2 cellular contexts compared by ENCODE assay signal in the genomic region with DNA sequence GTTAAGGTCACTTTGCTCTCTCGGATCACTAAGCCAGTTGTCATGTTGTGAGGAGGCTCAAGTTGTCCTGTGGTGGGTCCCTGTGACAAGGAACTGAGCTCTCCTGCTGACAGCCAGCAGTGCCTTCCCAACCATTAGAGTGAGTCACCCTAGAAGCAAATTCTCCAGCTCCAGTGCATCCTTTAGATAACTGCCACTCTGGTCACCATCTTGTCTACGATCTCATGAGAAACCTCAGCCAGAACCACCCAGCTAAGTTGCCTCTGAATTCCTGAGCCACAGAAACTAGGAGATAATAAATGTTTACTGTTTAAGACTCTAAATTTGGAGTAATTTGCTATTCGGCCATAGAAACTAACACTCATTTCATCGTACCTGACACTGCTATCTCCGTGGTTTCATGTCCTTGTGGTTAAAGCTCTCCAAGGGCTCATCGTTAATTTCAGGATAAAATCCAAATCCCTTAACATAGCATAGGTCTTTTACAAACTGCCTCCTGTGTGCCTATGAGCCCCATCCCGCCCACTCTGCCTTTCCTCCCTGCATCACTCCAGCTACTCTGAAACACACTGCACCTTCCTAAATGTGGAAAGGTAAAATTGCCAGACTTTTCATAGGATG.
TF ChIP-seq lines count a peak whose summit lies in the region.

No MANE protein-coding gene starts in this region.

TF ChIP-seq in A549, 52 proteins besides CTCF, POLR2A, EP300 and RAD21:
- TF ChIP-seq CHD4 (IDR thresholded peaks at IDR 0.05; ENCODE audit: borderline replicate concordance) = no peak
- TF ChIP-seq FOXS1 (CRISPR knock-in tag; IDR thresholded peaks at IDR 0.05) = no peak
- TF ChIP-seq EHF (CRISPR knock-in tag; IDR thresholded peaks at IDR 0.05) = no peak
- no peak for TF ChIP-seq MAZ (IDR thresholded peaks at IDR 0.05; ENCODE audit: borderline replicate concordance, low read depth, low read length)
- TF ChIP-seq CEBPB (IDR thresholded peaks at IDR 0.05) = no peak
- TF ChIP-seq NFE2L2 (conservative IDR thresholded peaks at IDR 0.05; ENCODE audit: low read length) = no peak
- TF ChIP-seq, protein P1, sequence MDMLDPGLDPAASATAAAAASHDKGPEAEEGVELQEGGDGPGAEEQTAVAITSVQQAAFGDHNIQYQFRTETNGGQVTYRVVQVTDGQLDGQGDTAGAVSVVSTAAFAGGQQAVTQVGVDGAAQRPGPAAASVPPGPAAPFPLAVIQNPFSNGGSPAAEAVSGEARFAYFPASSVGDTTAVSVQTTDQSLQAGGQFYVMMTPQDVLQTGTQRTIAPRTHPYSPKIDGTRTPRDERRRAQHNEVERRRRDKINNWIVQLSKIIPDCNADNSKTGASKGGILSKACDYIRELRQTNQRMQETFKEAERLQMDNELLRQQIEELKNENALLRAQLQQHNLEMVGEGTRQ (IDR thresholded peaks at IDR 0.05) = no peak
- TF ChIP-seq RNF2 (IDR thresholded peaks at IDR 0.05; ENCODE audit: borderline replicate concordance, low read depth) = no peak
- TF ChIP-seq HEYL (CRISPR knock-in tag; IDR thresholded peaks at IDR 0.05) = no peak
- TF ChIP-seq KDM5A (IDR thresholded peaks at IDR 0.05) = no peak
- TF ChIP-seq, protein P2, sequence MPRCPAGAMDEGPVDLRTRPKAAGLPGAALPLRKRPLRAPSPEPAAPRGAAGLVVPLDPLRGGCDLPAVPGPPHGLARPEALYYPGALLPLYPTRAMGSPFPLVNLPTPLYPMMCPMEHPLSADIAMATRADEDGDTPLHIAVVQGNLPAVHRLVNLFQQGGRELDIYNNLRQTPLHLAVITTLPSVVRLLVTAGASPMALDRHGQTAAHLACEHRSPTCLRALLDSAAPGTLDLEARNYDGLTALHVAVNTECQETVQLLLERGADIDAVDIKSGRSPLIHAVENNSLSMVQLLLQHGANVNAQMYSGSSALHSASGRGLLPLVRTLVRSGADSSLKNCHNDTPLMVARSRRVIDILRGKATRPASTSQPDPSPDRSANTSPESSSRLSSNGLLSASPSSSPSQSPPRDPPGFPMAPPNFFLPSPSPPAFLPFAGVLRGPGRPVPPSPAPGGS (IDR thresholded peaks at IDR 0.05) = no peak
- TF ChIP-seq, protein P3, sequence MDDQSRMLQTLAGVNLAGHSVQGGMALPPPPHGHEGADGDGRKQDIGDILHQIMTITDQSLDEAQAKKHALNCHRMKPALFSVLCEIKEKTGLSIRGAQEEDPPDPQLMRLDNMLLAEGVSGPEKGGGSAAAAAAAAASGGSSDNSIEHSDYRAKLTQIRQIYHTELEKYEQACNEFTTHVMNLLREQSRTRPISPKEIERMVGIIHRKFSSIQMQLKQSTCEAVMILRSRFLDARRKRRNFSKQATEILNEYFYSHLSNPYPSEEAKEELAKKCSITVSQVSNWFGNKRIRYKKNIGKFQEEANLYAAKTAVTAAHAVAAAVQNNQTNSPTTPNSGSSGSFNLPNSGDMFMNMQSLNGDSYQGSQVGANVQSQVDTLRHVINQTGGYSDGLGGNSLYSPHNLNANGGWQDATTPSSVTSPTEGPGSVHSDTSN (IDR thresholded peaks at IDR 0.05) = no peak

TF ChIP-seq in K562, 482 proteins besides CTCF, POLR2A, EP300 and RAD21 (continues in another document):
- TF ChIP-seq CBFA2T2 (conservative IDR thresholded peaks at IDR 0.05) (peak; percentile 83), ZNF133 (CRISPR knock-in tag; IDR thresholded peaks at IDR 0.05) (no peak), KLF10 (CRISPR knock-in tag; IDR thresholded peaks at IDR 0.05) (no peak), MCM2 (IDR thresholded peaks at IDR 0.05; ENCODE audit: low read depth) (no peak), YY1 (IDR thresholded peaks at IDR 0.05; ENCODE audit: borderline replicate concordance in 1 of 3, control insufficient read depth in 1 of 3, extremely low read depth in 1 of 3, insufficient read depth in 3 of 3, insufficient read length in 1 of 3, insufficient replicate concordance in 2 of 3, low read depth in 1 of 3, low read length in 2 of 3) (peak in 1 of 3 experiments; percentile 55), PHB2 (IDR thresholded peaks at IDR 0.05; ENCODE audit: low read depth) (no peak), GATA2 (CRISPR knock-in tag; IDR thresholded peaks at IDR 0.05) (peak; percentile 91), ZNF79 (CRISPR knock-in tag; IDR thresholded peaks at IDR 0.05; ENCODE audit: low read depth) (no peak), NR3C1 (CRISPR knock-in tag; IDR thresholded peaks at IDR 0.05) (no peak), ZNF76 (CRISPR knock-in tag; IDR thresholded peaks at IDR 0.05; ENCODE audit: borderline replicate concordance) (no peak), ZKSCAN1 (IDR thresholded peaks at IDR 0.05; ENCODE audit: low read depth, low read length) (no peak), NR2C2 (CRISPR knock-in tag; IDR thresholded peaks at IDR 0.05) (no peak), NR2C2 (tag; IDR thresholded peaks at IDR 0.05) (no peak), ZNF354B (CRISPR knock-in tag; IDR thresholded peaks at IDR 0.05) (no peak), MYBL2 (IDR thresholded peaks at IDR 0.05; ENCODE audit: low read depth) (no peak), MYBL2 (CRISPR knock-in tag; IDR thresholded peaks at IDR 0.05; ENCODE audit: borderline replicate concordance) (no peak), CCAR2 (IDR thresholded peaks at IDR 0.05; ENCODE audit: low read depth, low read length) (no peak), CTBP1 (IDR thresholded peaks at IDR 0.05; ENCODE audit: borderline replicate concordance) (peak; percentile 92), SRSF9 (IDR thresholded peaks at IDR 0.05; ENCODE audit: borderline replicate concordance, low read depth, low read length) (no peak), GTF2A2 (tag; IDR thresholded peaks at IDR 0.05) (no peak), HSF4 (CRISPR knock-in tag; IDR thresholded peaks at IDR 0.05; ENCODE audit: borderline replicate concordance) (no peak), PRPF4 (IDR thresholded peaks at IDR 0.05; ENCODE audit: insufficient read depth, low read depth, low read length, poor library complexity, severe bottlenecking) (no peak), CCNT2 (IDR thresholded peaks at IDR 0.05; ENCODE audit: borderline replicate concordance, extremely low read depth, insufficient read length, low read depth, low read length) (peak; percentile 67), ZNF311 (CRISPR knock-in tag; IDR thresholded peaks at IDR 0.05) (no peak), TEAD2 (tag; IDR thresholded peaks at IDR 0.05) (no peak), PPARD (CRISPR knock-in tag; IDR thresholded peaks at IDR 0.05) (no peak), ESRRA (IDR thresholded peaks at IDR 0.05; ENCODE audit: borderline replicate concordance, low read depth) (peak; percentile 88; the same call in 1 of the 2 replicates), ELF1 (tag; IDR thresholded peaks at IDR 0.05) (no peak), JUN (IDR thresholded peaks at IDR 0.05; ENCODE audit: borderline replicate concordance, low read depth, low read length) (peak; percentile 62; the same call in 1 of the 2 replicates), JUN (CRISPR knock-in tag; IDR thresholded peaks at IDR 0.05; ENCODE audit: borderline replicate concordance) (no peak), NCOA6 (IDR thresholded peaks at IDR 0.05) (no peak), CREB1 (IDR thresholded peaks at IDR 0.05) (peak; percentile 45; the same call in 1 of the 2 replicates), CREB1 (CRISPR knock-in tag; IDR thresholded peaks at IDR 0.05) (no peak), POU5F1 (IDR thresholded peaks at IDR 0.05; ENCODE audit: borderline replicate concordance, low read depth, low read length, partially characterized antibody) (no peak), PML (IDR thresholded peaks at IDR 0.05; ENCODE audit: low read length) (peak; percentile 38; the same call in 1 of the 2 replicates)
- TF ChIP-seq, protein P4, sequence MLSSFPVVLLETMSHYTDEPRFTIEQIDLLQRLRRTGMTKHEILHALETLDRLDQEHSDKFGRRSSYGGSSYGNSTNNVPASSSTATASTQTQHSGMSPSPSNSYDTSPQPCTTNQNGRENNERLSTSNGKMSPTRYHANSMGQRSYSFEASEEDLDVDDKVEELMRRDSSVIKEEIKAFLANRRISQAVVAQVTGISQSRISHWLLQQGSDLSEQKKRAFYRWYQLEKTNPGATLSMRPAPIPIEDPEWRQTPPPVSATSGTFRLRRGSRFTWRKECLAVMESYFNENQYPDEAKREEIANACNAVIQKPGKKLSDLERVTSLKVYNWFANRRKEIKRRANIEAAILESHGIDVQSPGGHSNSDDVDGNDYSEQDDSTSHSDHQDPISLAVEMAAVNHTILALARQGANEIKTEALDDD (IDR thresholded peaks at IDR 0.05) = peak; percentile 82
- TF ChIP-seq, protein P5, sequence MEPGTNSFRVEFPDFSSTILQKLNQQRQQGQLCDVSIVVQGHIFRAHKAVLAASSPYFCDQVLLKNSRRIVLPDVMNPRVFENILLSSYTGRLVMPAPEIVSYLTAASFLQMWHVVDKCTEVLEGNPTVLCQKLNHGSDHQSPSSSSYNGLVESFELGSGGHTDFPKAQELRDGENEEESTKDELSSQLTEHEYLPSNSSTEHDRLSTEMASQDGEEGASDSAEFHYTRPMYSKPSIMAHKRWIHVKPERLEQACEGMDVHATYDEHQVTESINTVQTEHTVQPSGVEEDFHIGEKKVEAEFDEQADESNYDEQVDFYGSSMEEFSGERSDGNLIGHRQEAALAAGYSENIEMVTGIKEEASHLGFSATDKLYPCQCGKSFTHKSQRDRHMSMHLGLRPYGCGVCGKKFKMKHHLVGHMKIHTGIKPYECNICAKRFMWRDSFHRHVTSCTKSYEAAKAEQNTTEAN (CRISPR knock-in tag; IDR thresholded peaks at IDR 0.05) = no peak
- TF ChIP-seq, protein P6, sequence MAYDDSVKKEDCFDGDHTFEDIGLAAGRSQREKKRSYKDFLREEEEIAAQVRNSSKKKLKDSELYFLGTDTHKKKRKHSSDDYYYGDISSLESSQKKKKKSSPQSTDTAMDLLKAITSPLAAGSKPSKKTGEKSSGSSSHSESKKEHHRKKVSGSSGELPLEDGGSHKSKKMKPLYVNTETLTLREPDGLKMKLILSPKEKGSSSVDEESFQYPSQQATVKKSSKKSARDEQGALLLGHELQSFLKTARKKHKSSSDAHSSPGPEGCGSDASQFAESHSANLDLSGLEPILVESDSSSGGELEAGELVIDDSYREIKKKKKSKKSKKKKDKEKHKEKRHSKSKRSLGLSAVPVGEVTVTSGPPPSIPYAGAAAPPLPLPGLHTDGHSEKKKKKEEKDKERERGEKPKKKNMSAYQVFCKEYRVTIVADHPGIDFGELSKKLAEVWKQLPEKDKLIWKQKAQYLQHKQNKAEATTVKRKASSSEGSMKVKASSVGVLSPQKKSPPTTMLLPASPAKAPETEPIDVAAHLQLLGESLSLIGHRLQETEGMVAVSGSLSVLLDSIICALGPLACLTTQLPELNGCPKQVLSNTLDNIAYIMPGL (CRISPR knock-in tag; IDR thresholded peaks at IDR 0.05) = no peak
- TF ChIP-seq, protein P7, sequence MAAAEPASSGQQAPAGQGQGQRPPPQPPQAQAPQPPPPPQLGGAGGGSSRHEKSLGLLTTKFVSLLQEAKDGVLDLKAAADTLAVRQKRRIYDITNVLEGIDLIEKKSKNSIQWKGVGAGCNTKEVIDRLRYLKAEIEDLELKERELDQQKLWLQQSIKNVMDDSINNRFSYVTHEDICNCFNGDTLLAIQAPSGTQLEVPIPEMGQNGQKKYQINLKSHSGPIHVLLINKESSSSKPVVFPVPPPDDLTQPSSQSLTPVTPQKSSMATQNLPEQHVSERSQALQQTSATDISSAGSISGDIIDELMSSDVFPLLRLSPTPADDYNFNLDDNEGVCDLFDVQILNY (CRISPR knock-in tag; IDR thresholded peaks at IDR 0.05) = no peak
- TF ChIP-seq, protein P8, sequence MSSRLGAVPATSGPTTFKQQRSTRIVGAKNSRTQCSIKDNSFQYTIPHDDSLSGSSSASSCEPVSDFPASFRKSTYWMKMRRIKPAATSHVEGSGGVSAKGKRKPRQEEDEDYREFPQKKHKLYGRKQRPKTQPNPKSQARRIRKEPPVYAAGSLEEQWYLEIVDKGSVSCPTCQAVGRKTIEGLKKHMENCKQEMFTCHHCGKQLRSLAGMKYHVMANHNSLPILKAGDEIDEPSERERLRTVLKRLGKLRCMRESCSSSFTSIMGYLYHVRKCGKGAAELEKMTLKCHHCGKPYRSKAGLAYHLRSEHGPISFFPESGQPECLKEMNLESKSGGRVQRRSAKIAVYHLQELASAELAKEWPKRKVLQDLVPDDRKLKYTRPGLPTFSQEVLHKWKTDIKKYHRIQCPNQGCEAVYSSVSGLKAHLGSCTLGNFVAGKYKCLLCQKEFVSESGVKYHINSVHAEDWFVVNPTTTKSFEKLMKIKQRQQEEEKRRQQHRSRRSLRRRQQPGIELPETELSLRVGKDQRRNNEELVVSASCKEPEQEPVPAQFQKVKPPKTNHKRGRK (tag; IDR thresholded peaks at IDR 0.05) = no peak
- TF ChIP-seq, protein P9, sequence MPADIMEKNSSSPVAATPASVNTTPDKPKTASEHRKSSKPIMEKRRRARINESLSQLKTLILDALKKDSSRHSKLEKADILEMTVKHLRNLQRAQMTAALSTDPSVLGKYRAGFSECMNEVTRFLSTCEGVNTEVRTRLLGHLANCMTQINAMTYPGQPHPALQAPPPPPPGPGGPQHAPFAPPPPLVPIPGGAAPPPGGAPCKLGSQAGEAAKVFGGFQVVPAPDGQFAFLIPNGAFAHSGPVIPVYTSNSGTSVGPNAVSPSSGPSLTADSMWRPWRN (IDR thresholded peaks at IDR 0.05; ENCODE audit: low read depth) = no peak
- TF ChIP-seq, protein P10, sequence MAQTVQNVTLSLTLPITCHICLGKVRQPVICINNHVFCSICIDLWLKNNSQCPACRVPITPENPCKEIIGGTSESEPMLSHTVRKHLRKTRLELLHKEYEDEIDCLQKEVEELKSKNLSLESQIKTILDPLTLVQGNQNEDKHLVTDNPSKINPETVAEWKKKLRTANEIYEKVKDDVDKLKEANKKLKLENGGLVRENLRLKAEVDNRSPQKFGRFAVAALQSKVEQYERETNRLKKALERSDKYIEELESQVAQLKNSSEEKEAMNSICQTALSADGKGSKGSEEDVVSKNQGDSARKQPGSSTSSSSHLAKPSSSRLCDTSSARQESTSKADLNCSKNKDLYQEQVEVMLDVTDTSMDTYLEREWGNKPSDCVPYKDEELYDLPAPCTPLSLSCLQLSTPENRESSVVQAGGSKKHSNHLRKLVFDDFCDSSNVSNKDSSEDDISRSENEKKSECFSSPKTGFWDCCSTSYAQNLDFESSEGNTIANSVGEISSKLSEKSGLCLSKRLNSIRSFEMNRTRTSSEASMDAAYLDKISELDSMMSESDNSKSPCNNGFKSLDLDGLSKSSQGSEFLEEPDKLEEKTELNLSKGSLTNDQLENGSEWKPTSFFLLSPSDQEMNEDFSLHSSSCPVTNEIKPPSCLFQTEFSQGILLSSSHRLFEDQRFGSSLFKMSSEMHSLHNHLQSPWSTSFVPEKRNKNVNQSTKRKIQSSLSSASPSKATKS (CRISPR knock-in tag; IDR thresholded peaks at IDR 0.05) = no peak
- TF ChIP-seq, protein P11, sequence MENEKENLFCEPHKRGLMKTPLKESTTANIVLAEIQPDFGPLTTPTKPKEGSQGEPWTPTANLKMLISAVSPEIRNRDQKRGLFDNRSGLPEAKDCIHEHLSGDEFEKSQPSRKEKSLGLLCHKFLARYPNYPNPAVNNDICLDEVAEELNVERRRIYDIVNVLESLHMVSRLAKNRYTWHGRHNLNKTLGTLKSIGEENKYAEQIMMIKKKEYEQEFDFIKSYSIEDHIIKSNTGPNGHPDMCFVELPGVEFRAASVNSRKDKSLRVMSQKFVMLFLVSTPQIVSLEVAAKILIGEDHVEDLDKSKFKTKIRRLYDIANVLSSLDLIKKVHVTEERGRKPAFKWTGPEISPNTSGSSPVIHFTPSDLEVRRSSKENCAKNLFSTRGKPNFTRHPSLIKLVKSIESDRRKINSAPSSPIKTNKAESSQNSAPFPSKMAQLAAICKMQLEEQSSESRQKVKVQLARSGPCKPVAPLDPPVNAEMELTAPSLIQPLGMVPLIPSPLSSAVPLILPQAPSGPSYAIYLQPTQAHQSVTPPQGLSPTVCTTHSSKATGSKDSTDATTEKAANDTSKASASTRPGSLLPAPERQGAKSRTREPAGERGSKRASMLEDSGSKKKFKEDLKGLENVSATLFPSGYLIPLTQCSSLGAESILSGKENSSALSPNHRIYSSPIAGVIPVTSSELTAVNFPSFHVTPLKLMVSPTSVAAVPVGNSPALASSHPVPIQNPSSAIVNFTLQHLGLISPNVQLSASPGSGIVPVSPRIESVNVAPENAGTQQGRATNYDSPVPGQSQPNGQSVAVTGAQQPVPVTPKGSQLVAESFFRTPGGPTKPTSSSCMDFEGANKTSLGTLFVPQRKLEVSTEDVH (IDR thresholded peaks at IDR 0.05; ENCODE audit: low read depth, partially characterized antibody) = no peak
